Comparison of ENCODE assay signal across 31 cellular contexts in genomic region chr1:28269529-28269928, GRCh38.
"Had no signal": no experiment of that assay in that cellular context is flagged by ENCODE, and none has a peak within 500 bp of the region (broad histone marks: within the 10 kb centered on the region; RNA-seq: fewer than 3 reads in every experiment).

No MANE protein-coding gene starts in this region.

- H3K27ac ChIP-seq: brain microvascular endothelial cell, coronary artery, dorsolateral prefrontal cortex, esophagus muscularis mucosa, foreskin keratinocyte, gastrocnemius medialis, heart left ventricle, VCaP had no signal

- FAIRE-seq: astrocyte had no signal

- H3K9me3 ChIP-seq: esophagus muscularis mucosa, gastrocnemius medialis, heart left ventricle had no signal

- H3K9me3 Mint-ChIP-seq: activated CD8-positive, alpha-beta T cell treated with anti-CD3 and anti-CD28 coated beads for 36 hours; activated T-cell treated with anti-CD3 and anti-CD28 coated beads, Interleukin-2, amount 50 U/mL, for 4 hours; activated T-helper 17 cell treated with anti-CD3 and anti-CD28 coated beads, Interleukin-2, amount 50 U/mL, for 72 hours; central memory CD8-positive, alpha-beta T cell; dendritic cell treated with granulocyte-macrophage colony-stimulating factor and Interleukin-4, amounts not matched to agents 40 ng/mL and 50 ng/mL, for 4 days; endodermal cell; WTC11 had no signal

- DNase-seq: activated CD4-positive, alpha-beta T cell treated with anti-CD3 and anti-CD28 coated beads for 48 hours; activated CD4-positive, alpha-beta T cell treated with anti-CD3 and anti-CD28 coated beads, Interleukin-2, amount 50 U/mL, for 1 hour; activated CD4-positive, alpha-beta T cell treated with anti-CD3 and anti-CD28 coated beads, Interleukin-2, amount 50 U/mL, for 48 hours; activated CD8-positive, alpha-beta memory T cell treated with anti-CD3 and anti-CD28 coated beads for 24 hours; activated CD8-positive, alpha-beta T cell treated with anti-CD3 and anti-CD28 coated beads for 36 hours; activated effector memory CD4-positive, alpha-beta T cell treated with Interleukin-2 at 50 U/mL for 16 hours; activated gamma-delta T cell treated with Interleukin-2 at 50 U/mL for 16 hours; activated naive CD4-positive, alpha-beta T cell treated with anti-CD3 and anti-CD28 coated beads, Interleukin-2, amount 50 U/mL, for 16 hours; activated naive CD4-positive, alpha-beta T cell treated with Interleukin-2 at 50 U/mL for 16 hours; activated T-cell treated with anti-CD3 and anti-CD28 coated beads, Interleukin-2, amount 50 U/mL, for 4 hours; amniotic stem cell; anterior cingulate cortex; brain microvascular endothelial cell; dorsolateral prefrontal cortex; effector memory CD4-positive, alpha-beta T cell; endodermal cell; erythroblast; foreskin keratinocyte; gastrocnemius medialis; glutamatergic neuron; heart left ventricle; T-helper 2 cell had no signal

- H3K27me3 ChIP-seq: brain microvascular endothelial cell, dorsolateral prefrontal cortex, esophagus muscularis mucosa, foreskin keratinocyte, gastrocnemius medialis, heart left ventricle had no signal

- H3K4me3 ChIP-seq: coronary artery, dorsolateral prefrontal cortex, esophagus muscularis mucosa, gastrocnemius medialis, heart left ventricle had no signal

- H3K27ac Mint-ChIP-seq: activated CD8-positive, alpha-beta T cell treated with anti-CD3 and anti-CD28 coated beads for 36 hours; activated naive CD8-positive, alpha-beta T cell; activated T-helper 17 cell treated with anti-CD3 and anti-CD28 coated beads, Interleukin-2, amount 50 U/mL, for 72 hours; dendritic cell treated with granulocyte-macrophage colony-stimulating factor and Interleukin-4, amounts not matched to agents 40 ng/mL and 50 ng/mL, for 4 days; WTC11 had no signal

- ATAC-seq: activated CD8-positive, alpha-beta T cell treated with anti-CD3 and anti-CD28 coated beads for 36 hours; activated T-cell treated with anti-CD3 and anti-CD28 coated beads, Interleukin-2, amount 50 U/mL, for 4 hours; activated T-helper 17 cell treated with anti-CD3 and anti-CD28 coated beads, Interleukin-2, amount 50 U/mL, for 72 hours; foreskin keratinocyte; gastrocnemius medialis; heart left ventricle; WTC11 had no signal

- H3K4me3 Mint-ChIP-seq: activated CD8-positive, alpha-beta T cell treated with anti-CD3 and anti-CD28 coated beads for 36 hours; activated naive CD8-positive, alpha-beta T cell; activated T-cell treated with anti-CD3 and anti-CD28 coated beads, Interleukin-2, amount 50 U/mL, for 4 hours; activated T-helper 17 cell treated with anti-CD3 and anti-CD28 coated beads, Interleukin-2, amount 50 U/mL, for 72 hours; central memory CD8-positive, alpha-beta T cell; dendritic cell treated with granulocyte-macrophage colony-stimulating factor and Interleukin-4, amounts not matched to agents 40 ng/mL and 50 ng/mL, for 4 days; endodermal cell; WTC11 had no signal

- H3K27me3 Mint-ChIP-seq: activated CD8-positive, alpha-beta T cell treated with anti-CD3 and anti-CD28 coated beads for 36 hours; activated naive CD8-positive, alpha-beta T cell; activated T-helper 17 cell treated with anti-CD3 and anti-CD28 coated beads, Interleukin-2, amount 50 U/mL, for 72 hours; central memory CD8-positive, alpha-beta T cell; dendritic cell treated with granulocyte-macrophage colony-stimulating factor and Interleukin-4, amounts not matched to agents 40 ng/mL and 50 ng/mL, for 4 days had no signal

- H3K4me1 ChIP-seq: foreskin keratinocyte had no signal

- H3K36me3 Mint-ChIP-seq: activated naive CD8-positive, alpha-beta T cell had no signal
